ENCODE assay signal across 19 cellular contexts in the genomic region with DNA sequence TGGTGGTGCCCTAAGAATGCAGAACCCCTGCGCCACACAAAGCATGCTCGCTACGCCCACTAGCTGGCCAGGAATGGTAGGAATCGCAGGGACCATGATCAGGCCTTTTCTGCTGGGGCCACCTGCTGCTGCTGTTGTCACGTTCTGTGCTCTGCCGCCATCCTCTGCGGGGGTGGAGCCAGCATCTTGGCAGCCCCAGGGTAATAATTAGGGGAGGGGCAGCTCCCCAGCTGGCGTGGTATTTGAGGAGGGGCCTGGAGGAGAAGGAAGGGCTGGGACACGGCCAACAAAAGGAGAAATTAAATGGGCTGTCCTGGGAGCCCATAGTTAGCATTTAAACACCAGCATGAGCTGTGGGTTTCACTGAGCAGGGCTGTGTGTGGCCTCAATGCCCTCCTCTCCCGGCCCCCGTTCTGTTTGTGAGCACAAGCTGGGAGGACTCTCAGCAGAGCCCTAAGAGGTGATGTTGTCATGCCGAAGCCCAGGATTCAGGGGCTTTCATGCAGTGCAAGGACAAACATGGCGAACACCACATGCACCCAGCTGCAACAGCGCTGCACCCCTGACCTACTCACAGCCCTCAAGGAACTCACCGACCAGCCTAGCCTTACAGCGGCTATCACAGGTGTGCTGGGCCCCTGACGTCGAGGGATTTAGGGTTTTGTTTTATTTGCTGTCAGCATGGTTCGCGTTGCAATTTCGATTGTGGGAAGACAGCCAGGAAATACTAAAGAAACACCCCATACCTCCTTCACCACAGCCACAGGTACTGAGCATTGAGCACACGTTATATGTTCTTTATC.
A peak's percentile ranks its signal among the peaks of the same experiment; 100 is the strongest.
DNase-seq lines count a peak whose midpoint lies in the region; ATAC-seq and TF ChIP-seq lines count a peak whose summit lies in the region.
"Had no signal": no experiment of that assay in that cellular context is flagged by ENCODE, and none has a peak within 500 bp of the region (broad histone marks: within the 10 kb centered on the region; RNA-seq: fewer than 3 reads in every experiment).

No MANE protein-coding gene starts in this region.

- H3K27ac Mint-ChIP-seq in neural progenitor cell: no peak overlapping the region
- H3K27ac Mint-ChIP-seq: activated naive CD8-positive, alpha-beta T cell; B cell had no signal

- H3K4me1 ChIP-seq in RWPE2 (ENCODE audit: insufficient read depth, poor library complexity, severe bottlenecking) (no peaks in the 10 kb centered on the region), neural progenitor cell (peaks cover 11% of the 10 kb centered on the region), heart left ventricle (peaks cover 0 to 95% (median 67%) of the 10 kb centered on the region in 12 donors)
- H3K4me1 ChIP-seq: breast epithelium, gastrocnemius medialis, parathyroid adenoma had no signal

- peaks cover 34% of the 10 kb centered on the region for H3K4me1 Mint-ChIP-seq in neural progenitor cell

- no peak overlapping the region for H3K9ac ChIP-seq in neural progenitor cell
- H3K9ac ChIP-seq: parathyroid adenoma had no signal

- DNase-seq in ELF-1 (ENCODE audit: low read depth, low spot score) (peak; percentile 96), NCI-H1694 (lab: John Stamatoyannopoulos, UW) (peak; percentile 91), RWPE2 (ENCODE audit: low spot score) (peak; percentile 24), neural progenitor cell (ENCODE audit: low spot score) (peak; percentile 61), heart left ventricle (no peak), GM13976 (ENCODE audit: low spot score) (no peak)
- DNase-seq: activated CD4-positive, alpha-beta T cell treated with anti-CD3 and anti-CD28 coated beads for 1 hour; DMS79 treated with DMSO at 0.1 percent for 48 hours; gastrocnemius medialis; KG1; midbrain; stimulated activated CD4-positive, alpha-beta T cell treated with anti-CD3 and anti-CD28 coated beads, Interleukin-15, amount 100 ng/mL, for 24 hours had no signal

- H3K36me3 ChIP-seq in RWPE2 (ENCODE audit: low read depth) (no peaks in the 10 kb centered on the region), neural progenitor cell (no peaks in the 10 kb centered on the region), heart left ventricle (no peaks in the 10 kb centered on the region)
- H3K36me3 ChIP-seq: breast epithelium, gastrocnemius medialis had no signal

- ATAC-seq in RWPE2 (ENCODE audit: low read depth) (no peak), heart left ventricle (no peak), GM18861 (IDR thresholded peaks at IDR 0.05; ENCODE audit: unreplicated experiment) (no peak), HG03571 (IDR thresholded peaks at IDR 0.05; ENCODE audit: unreplicated experiment) (no peak)
- ATAC-seq: gastrocnemius medialis, HCT116 had no signal

- peaks cover 7% of the 10 kb centered on the region for H3K27me3 Mint-ChIP-seq in neural progenitor cell (ENCODE audit: insufficient read depth, low read depth)
- H3K27me3 Mint-ChIP-seq: activated naive CD8-positive, alpha-beta T cell had no signal

- WGBS in heart left ventricle, 4 donors: 69 to 72% (median 72%) methylated on average over 22 of the region's 22 CpGs

- TF ChIP-seq POLR2A in heart left ventricle (IDR thresholded peaks at IDR 0.05): no peak

- no peaks in the 10 kb centered on the region for H3K79me2 ChIP-seq in neural progenitor cell (ENCODE audit: low read depth)
- H3K79me2 ChIP-seq: parathyroid adenoma had no signal

- peaks cover 66% of the 10 kb centered on the region for H3K27me3 ChIP-seq in RWPE2 (ENCODE audit: insufficient read depth, poor library complexity, severe bottlenecking)
- H3K27me3 ChIP-seq in neural progenitor cell: no peaks in the 10 kb centered on the region
- no peaks in the 10 kb centered on the region for H3K27me3 ChIP-seq in heart left ventricle
- H3K27me3 ChIP-seq: breast epithelium, gastrocnemius medialis had no signal

- H2AFZ ChIP-seq in neural progenitor cell (replicated peaks): peak overlapping the region; percentile 52
- H2AFZ ChIP-seq: parathyroid adenoma had no signal

- TF ChIP-seq CTCF in RWPE2 (IDR thresholded peaks at IDR 0.05; ENCODE audit: poor library complexity, severe bottlenecking) (no peak), neural progenitor cell (IDR thresholded peaks at IDR 0.05) (no peak), heart left ventricle (IDR thresholded peaks at IDR 0.05) (no peak), GM13976 (IDR thresholded peaks at IDR 0.05; ENCODE audit: borderline replicate concordance, control extremely low read depth, extremely low read depth, insufficient read depth, missing control alignments) (no peak)

- H3K4me3 Mint-ChIP-seq in neural progenitor cell: no peak overlapping the region
- H3K4me3 Mint-ChIP-seq: activated naive CD8-positive, alpha-beta T cell; B cell had no signal

- no peaks in the 10 kb centered on the region for H4K20me1 ChIP-seq in neural progenitor cell (ENCODE audit: low read depth)

- H3K4me2 ChIP-seq in neural progenitor cell: peak overlapping the region; percentile 43

- no peaks in the 10 kb centered on the region for H3K36me3 Mint-ChIP-seq in neural progenitor cell
- H3K36me3 Mint-ChIP-seq: activated naive CD8-positive, alpha-beta T cell had no signal

- no peak overlapping the region for H3K4me3 ChIP-seq in RWPE2 (ENCODE audit: severe bottlenecking)
- no peak overlapping the region for H3K4me3 ChIP-seq in neural progenitor cell
- no peak overlapping the region for H3K4me3 ChIP-seq in heart left ventricle
- H3K4me3 ChIP-seq: breast epithelium, gastrocnemius medialis had no signal

- H3K27ac ChIP-seq in RWPE2 (ENCODE audit: poor library complexity, severe bottlenecking): no peak overlapping the region
- H3K27ac ChIP-seq in neural progenitor cell: no peak overlapping the region
- peak overlapping the region in 1 of 12 donors; percentile 78 for H3K27ac ChIP-seq in heart left ventricle
- H3K27ac ChIP-seq: breast epithelium, gastrocnemius medialis, parathyroid adenoma had no signal

- intact Hi-C loops in heart left ventricle (cut with DNase I): loop anchor here in 1 of 10 donors (10.0 kb wide), 1 partner anchor 208 kb away; no protein-coding TSS in a partner anchor

- no peaks in the 10 kb centered on the region for H3F3A ChIP-seq in neural progenitor cell (ENCODE audit: low read depth)

- H3K9me3 Mint-ChIP-seq in neural progenitor cell: no peaks in the 10 kb centered on the region

- in situ Hi-C loops in GM13976 (cut with MboI; ENCODE audit: low sequenced_read_pairs, unreplicated experiment): no loop called here

- H3K9me3 ChIP-seq in RWPE2 (ENCODE audit: severe bottlenecking) (no peaks in the 10 kb centered on the region), neural progenitor cell (ENCODE audit: low read depth) (no peaks in the 10 kb centered on the region), heart left ventricle (no peaks in the 10 kb centered on the region)
- H3K9me3 ChIP-seq: breast epithelium, gastrocnemius medialis had no signal

Comparison
In these comparisons a context has a peak if more than half of its experiments do, and no peak if none do; other contexts are left out.
1. DNase-seq: peak in ELF-1 (single experiment), NCI-H1694 (single experiment), RWPE2 (single experiment) and neural progenitor cell (single experiment); none in heart left ventricle (0 of 5) and GM13976 (single experiment).